In genomic region chr1:245201201-245201600, GRCh38 we compare ENCODE assay signal across 2 cellular contexts.
TF ChIP-seq lines count a peak whose summit lies in the region.

No MANE protein-coding gene starts in this region.

TF ChIP-seq in GM23338, 12 proteins besides CTCF, POLR2A, EP300 and RAD21:
- TF ChIP-seq NANOG (IDR thresholded peaks at IDR 0.05; ENCODE audit: borderline replicate concordance) = no peak
- no peak for TF ChIP-seq ZNF114 (CRISPR knock-in tag; IDR thresholded peaks at IDR 0.05)
- TF ChIP-seq ZNF462 (CRISPR knock-in tag; IDR thresholded peaks at IDR 0.05) = no peak
- no peak for TF ChIP-seq CREB1 (CRISPR knock-in tag; IDR thresholded peaks at IDR 0.05; ENCODE audit: low read depth)
- TF ChIP-seq ZNF331 (CRISPR knock-in tag; IDR thresholded peaks at IDR 0.05; ENCODE audit: low read depth) = no peak
- no peak for TF ChIP-seq POLR2AphosphoS5 (IDR thresholded peaks at IDR 0.05; ENCODE audit: low read depth)
- TF ChIP-seq EZH2phosphoT487 (IDR thresholded peaks at IDR 0.05; ENCODE audit: unreplicated experiment) = no peak
- no peak for TF ChIP-seq STAT1 (IDR thresholded peaks at IDR 0.05; ENCODE audit: unreplicated experiment)
- no peak for TF ChIP-seq REST (IDR thresholded peaks at IDR 0.05; ENCODE audit: unreplicated experiment)
- no peak for TF ChIP-seq JUNB (IDR thresholded peaks at IDR 0.05; ENCODE audit: unreplicated experiment)
- no peak for TF ChIP-seq EZH2 (IDR thresholded peaks at IDR 0.05; ENCODE audit: low read depth, unreplicated experiment)

TF ChIP-seq in H1, 55 proteins besides CTCF, POLR2A, EP300 and RAD21:
- TF ChIP-seq JUN (IDR thresholded peaks at IDR 0.05; ENCODE audit: low read depth, low read length) (no peak), SAP30 (IDR thresholded peaks at IDR 0.05; ENCODE audit: insufficient read depth, insufficient replicate concordance, low read length) (no peak), YY1 (IDR thresholded peaks at IDR 0.05; ENCODE audit: low read depth, low read length) (no peak), SRF (IDR thresholded peaks at IDR 0.05; ENCODE audit: low read depth, low read length) (no peak), SUZ12 (IDR thresholded peaks at IDR 0.05; ENCODE audit: low read length) (no peak), POLR2AphosphoS5 (IDR thresholded peaks at IDR 0.05; ENCODE audit: low read depth, low read length) (no peak), CHD2 (IDR thresholded peaks at IDR 0.05; ENCODE audit: low read length) (no peak), TBP (IDR thresholded peaks at IDR 0.05; ENCODE audit: low read depth, low read length) (no peak), GABPA (IDR thresholded peaks at IDR 0.05; ENCODE audit: borderline replicate concordance, insufficient read depth, low read length) (no peak), BACH1 (IDR thresholded peaks at IDR 0.05; ENCODE audit: low read length) (no peak), ATF2 (IDR thresholded peaks at IDR 0.05; ENCODE audit: low read length) (no peak), KDM1A (IDR thresholded peaks at IDR 0.05; ENCODE audit: borderline replicate concordance, low read length) (no peak), RXRA (IDR thresholded peaks at IDR 0.05; ENCODE audit: insufficient read depth, low read depth, low read length) (no peak), SIX5 (IDR thresholded peaks at IDR 0.05; ENCODE audit: low read depth, low read length) (no peak), GTF2F1 (IDR thresholded peaks at IDR 0.05; ENCODE audit: borderline replicate concordance, low read depth, low read length) (no peak), TAF7 (optimal IDR thresholded peaks at IDR 0.05; ENCODE audit: borderline replicate concordance, low read depth, low read length) (no peak)
